8 cellular contexts compared by ENCODE assay signal in the genomic region with DNA sequence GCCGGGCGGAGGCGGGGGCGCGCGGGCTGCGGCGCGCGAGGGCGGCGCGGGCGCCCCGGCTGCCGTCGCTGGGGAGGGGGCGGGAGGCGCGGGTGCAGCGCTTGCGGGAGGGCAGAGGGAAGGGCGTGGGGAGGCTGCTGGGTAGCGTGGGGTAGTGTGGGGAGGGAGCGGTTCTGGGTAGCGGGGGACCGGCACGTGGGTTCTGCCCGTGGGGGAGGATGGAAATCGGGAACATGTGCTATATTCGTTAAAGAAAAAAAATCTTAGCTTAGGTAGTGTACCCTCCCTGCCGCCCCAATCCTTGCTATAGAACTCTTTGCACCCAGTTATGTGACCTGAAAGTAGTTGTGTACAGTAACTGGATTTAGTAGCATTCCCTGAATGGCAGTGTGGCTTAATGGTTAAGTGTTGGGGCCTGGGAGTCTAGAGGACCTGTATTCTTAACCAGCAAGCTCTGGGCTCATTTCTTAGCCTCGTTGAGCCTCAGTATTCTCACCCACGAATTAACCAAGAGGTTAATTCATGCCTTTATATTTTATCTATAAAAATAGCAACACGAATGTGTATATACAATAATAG. TPM values are rescaled to one million over a fixed set of nuclear protein-coding genes. Genes with fewer than 3 reads are reported as not detected.
A peak's percentile ranks its signal among the peaks of the same experiment; 100 is the strongest.
DNase-seq lines count a peak whose midpoint lies in the region; ATAC-seq, FAIRE-seq and TF ChIP-seq lines count a peak whose summit lies in the region.

No MANE protein-coding gene starts in this region.

- H3K9ac ChIP-seq in HepG2 (ENCODE audit: insufficient read depth, low read depth, low read length): peak overlapping the region; percentile 78

- no peak for TF ChIP-seq POLR2A in body of pancreas (IDR thresholded peaks at IDR 0.05)
- no peak for TF ChIP-seq POLR2A in HepG2 (IDR thresholded peaks at IDR 0.05; ENCODE audit: insufficient read depth in 1 of 2, low read depth in 2 of 2, low read length in 2 of 2)

- H4K20me1 ChIP-seq in HepG2 (ENCODE audit: insufficient read depth, low read length): peaks cover 17% of the 10 kb centered on the region; the same call in 1 of the 2 replicates

- H3K36me3 ChIP-seq in H7 (replicated peaks; ENCODE audit: control insufficient read depth, insufficient read depth, low read length) (no peaks in the 10 kb centered on the region), SJSA1 (peaks cover 12% of the 10 kb centered on the region), body of pancreas (replicated peaks in 1 of 2; ENCODE audit: insufficient read depth in 1 of 2, low read depth in 2 of 2) (no peaks in the 10 kb centered on the region), HepG2 (replicated peaks in 1 of 2; ENCODE audit: control insufficient read depth in 1 of 2, insufficient read depth in 2 of 2, low read length in 2 of 2) (no peaks in the 10 kb centered on the region)

- H2AFZ ChIP-seq in HepG2 (ENCODE audit: low read length): no peak overlapping the region

- 0 out of 2 replicates have a peak, but pooled peaks cover 2% of the 10 kb centered on the region for H3K9me3 ChIP-seq in SJSA1 (replicated peaks)
- H3K9me3 ChIP-seq in body of pancreas: no peaks in the 10 kb centered on the region
- H3K9me3 ChIP-seq in HepG2 (ENCODE audit: low read length): no peaks in the 10 kb centered on the region

- ATAC-seq in body of pancreas: no peak
- no peak for ATAC-seq in HepG2

- in situ Hi-C loops in HepG2 (cut with HindIII; ENCODE audit: extremely low pct_ligation_motif_present, low pct_unique_long_range_greater_than_20kb): no loop called here

- 0 out of 2 replicates have a peak, but pooled peaks have one; percentile 8 for TF ChIP-seq RAD21 in HepG2 (CRISPR knock-in tag; IDR thresholded peaks at IDR 0.05)

- H3K4me3 ChIP-seq in AG09309 (ENCODE audit: control insufficient read depth, low read depth, low read length) (peak overlapping the region; percentile 78), H7 (ENCODE audit: insufficient read depth, low read depth, low read length) (peak overlapping the region; percentile 74), SJSA1 (peak overlapping the region; percentile 100), body of pancreas (peak overlapping the region in 1 of 2 donors; percentile 25), HepG2 (replicated peaks in 1 of 3; ENCODE audit: insufficient read depth in 1 of 3, low read depth in 2 of 3, low read length in 3 of 3) (peak overlapping the region; percentile 67 to 95 (median 77))

- H3K4me2 ChIP-seq in HepG2 (ENCODE audit: low read depth, low read length): peak overlapping the region; percentile 97

- TF ChIP-seq EP300 in HepG2 (IDR thresholded peaks at IDR 0.05; ENCODE audit: low read depth in 2 of 2, low read length in 2 of 2) (no peak), HepG2 (CRISPR knock-in tag; IDR thresholded peaks at IDR 0.05; ENCODE audit: borderline replicate concordance) (no peak)

- intact Hi-C loops in body of pancreas (cut with DNase I) (no loop called here), HepG2 (cut with micrococcal nuclease; ENCODE audit: unreplicated experiment) (no loop called here)

- H3K27ac ChIP-seq in SJSA1 (no peak overlapping the region), body of pancreas (peak overlapping the region in 3 of 4 donors; percentile 7 to 84 (median 50)), HepG2 (ENCODE audit: extremely low read length, insufficient read depth, low read length) (peak overlapping the region; percentile 49)

- DNase-seq in AG09309 (ENCODE audit: low read depth): no peak
- DNase-seq in H7: peak; percentile 85
- DNase-seq in SJSA1 (ENCODE audit: low read depth in 1 of 2, low spot score in 2 of 2): peak in 1 of 2 experiments; percentile 12
- peak; percentile 16 to 31 (median 20) for DNase-seq in body of pancreas
- DNase-seq in HepG2 (ENCODE audit: low spot score): no peak
- peak; percentile 53 for DNase-seq in stimulated activated CD4-positive, alpha-beta T cell treated with anti-CD3 and anti-CD28 coated beads, Interleukin-4, amount 100 ng/mL, for 24 hours
- DNase-seq in NCI-H1436 treated with DMSO at 0.1 percent for 48 hours (lab: John Stamatoyannopoulos, UW): no peak
- DNase-seq in SIG-M5 treated with dmso at 0.1 percent for 504 hours (lab: John Stamatoyannopoulos, UW; ENCODE audit: unreplicated experiment): no peak

- POLR2A ChIA-PET in HepG2 (lab: Yijun Ruan, JAX): interaction anchor here (1.7 kb wide), 1 partner anchor 13 kb away, joined by 4 read pairs; no protein-coding TSS in a partner anchor

- peaks cover 8% of the 10 kb centered on the region; the same call in 1 of the 2 replicates for H3K4me1 ChIP-seq in SJSA1 (replicated peaks)
- H3K4me1 ChIP-seq in body of pancreas: peaks cover 39% of the 10 kb centered on the region
- H3K4me1 ChIP-seq in HepG2 (ENCODE audit: insufficient read depth, low read length): peaks cover 33% of the 10 kb centered on the region

- CTCF ChIA-PET in HepG2 (lab: Yijun Ruan, JAX; ENCODE audit: low intra/inter-chr PET ratio, low total read pairs): no interaction called here

- H3K79me2 ChIP-seq in HepG2 (ENCODE audit: insufficient read depth, low read length): peaks cover 39% of the 10 kb centered on the region

- TSS peak; percentile 61 for BruUV-seq in HepG2 (replicated peaks; lab: Mats Ljungman, UMichigan)

- FAIRE-seq in HepG2 (lab: Jason Lieb, UNC): no peak

- 2 to 5% methylated on average over 13 to 26 of the region's 35 CpGs for WGBS in body of pancreas, 2 donors
- 4% methylated on average over 13 of the region's 35 CpGs for WGBS in HepG2 (ENCODE audit: low lambda C conversion rate)

- TF ChIP-seq CTCF in AG09309 (IDR thresholded peaks at IDR 0.05; ENCODE audit: control insufficient read depth, insufficient read depth, low read depth, low read length, missing control alignments) (no peak), body of pancreas (IDR thresholded peaks at IDR 0.05) (no peak), HepG2 (CRISPR knock-in tag; IDR thresholded peaks at IDR 0.05) (no peak)

- H3K27me3 ChIP-seq in H7 (ENCODE audit: control insufficient read depth, insufficient read depth, low read length) (no peaks in the 10 kb centered on the region), SJSA1 (replicated peaks) (no peaks in the 10 kb centered on the region), body of pancreas (no peaks in the 10 kb centered on the region), HepG2 (ENCODE audit: control insufficient read depth in 1 of 2, insufficient read depth in 2 of 2, low read length in 2 of 2) (peaks cover 0 to under 1% of the 10 kb centered on the region in 2 experiments; a peak in 1 of 5 replicates)

RNA-seq across cellular contexts. Expression of a gene that starts 0.6 kb away (rescaled TPM):
- 23.8 and 39.1 TPM in 2 replicates for total RNA-seq in H7 (2014; rRNA removed; shearing (Covaris generic))
- 23.7 and 43.1 TPM in 2 replicates for total RNA-seq in SJSA1 (2014; rRNA removed; shearing (Covaris generic))
- total RNA-seq in body of pancreas: 10 to 100 TPM; 14.5 to 17.1 TPM
- 41.5 and 56.5 TPM in 2 replicates for total RNA-seq in HepG2 (2016; rRNA removed; fragmentation: Illumina TruSeq; extraction: Trizol)
- 21.9 and 22.8 TPM in 2 replicates for total RNA-seq in HepG2 (2016; cell fraction: cytosol; rRNA removed; fragmentation: Illumina TruSeq; extraction: Trizol; ENCODE audit: low read depth)
- total RNA-seq in HepG2 (2016; cell fraction: insoluble cytoplasmic fraction; rRNA removed; fragmentation: Illumina TruSeq; extraction: Trizol): 43.2 and 59.4 TPM in 2 replicates
- total RNA-seq in HepG2 (2016; cell fraction: membrane; rRNA removed; fragmentation: Illumina TruSeq; extraction: Trizol): 33.4 and 37.3 TPM in 2 replicates
- total RNA-seq in HepG2 (2016; cell fraction: nucleus; rRNA removed; fragmentation: Illumina TruSeq; extraction: Trizol): 29.0 and 30.5 TPM in 2 replicates
- 11.1 and 13.7 TPM in 2 replicates for polyA plus RNA-seq in HepG2 (2011; rRNA removed)
- polyA plus RNA-seq in HepG2 (2011; cell fraction: cytosol; rRNA removed): 7.5 and 9.3 TPM in 2 replicates
- polyA plus RNA-seq in HepG2 (2011; cell fraction: nucleus; rRNA removed): 8.0 and 8.3 TPM in 2 replicates
- polyA plus RNA-seq in HepG2 (2012): 21.0 and 21.9 TPM in 2 replicates
- polyA plus RNA-seq in HepG2 (2016; cell fraction: cytosol; fragmentation: Illumina TruSeq; extraction: Trizol; ENCODE audit: low read depth): 11.5 and 14.3 TPM in 2 replicates
- polyA plus RNA-seq in HepG2 (2016; cell fraction: insoluble cytoplasmic fraction; fragmentation: Illumina TruSeq; extraction: Trizol; ENCODE audit: low read depth): 46.9 and 47.4 TPM in 2 replicates
- polyA plus RNA-seq in HepG2 (2016; cell fraction: membrane; fragmentation: Illumina TruSeq; extraction: Trizol; ENCODE audit: low read depth): 18.7 and 20.4 TPM in 2 replicates
- polyA plus RNA-seq in HepG2 (2016; cell fraction: nucleus; fragmentation: Illumina TruSeq; extraction: Trizol; ENCODE audit: insufficient read depth, low read depth): 27.9 and 30.3 TPM in 2 replicates
- polyA minus RNA-seq in HepG2 (2011; rRNA and poly(A)+ RNA removed; ENCODE audit: low replicate concordance): 24.6 and 51.3 TPM in 2 replicates
- polyA minus RNA-seq in HepG2 (2011; cell fraction: cytosol; rRNA and poly(A)+ RNA removed): 19.4 and 23.3 TPM in 2 replicates
- 26.1 and 38.8 TPM in 2 replicates for polyA minus RNA-seq in HepG2 (2011; cell fraction: nucleus; rRNA and poly(A)+ RNA removed)

RNA-seq across cellular contexts. Expression of a gene that starts 48.1 kb away (rescaled TPM):
- not detected in 2 replicates for total RNA-seq in H7 (2014; rRNA removed; shearing (Covaris generic))
- not detected in 2 replicates for total RNA-seq in SJSA1 (2014; rRNA removed; shearing (Covaris generic))
- total RNA-seq in body of pancreas (1 to 10 TPM in 1 of 2 donors, under 1 TPM in 1; 0.33 to 2.1 TPM), HepG2 (2016; rRNA removed; fragmentation: Illumina TruSeq; extraction: Trizol) (not detected in 2 replicates)
- not detected in 2 replicates for total RNA-seq in HepG2 (2016; cell fraction: cytosol; rRNA removed; fragmentation: Illumina TruSeq; extraction: Trizol; ENCODE audit: low read depth)
- not detected in 2 replicates for total RNA-seq in HepG2 (2016; cell fraction: insoluble cytoplasmic fraction; rRNA removed; fragmentation: Illumina TruSeq; extraction: Trizol)
- not detected in 2 replicates for total RNA-seq in HepG2 (2016; cell fraction: membrane; rRNA removed; fragmentation: Illumina TruSeq; extraction: Trizol)
- not detected in 2 replicates for total RNA-seq in HepG2 (2016; cell fraction: nucleus; rRNA removed; fragmentation: Illumina TruSeq; extraction: Trizol)
- polyA plus RNA-seq in HepG2 (2011; rRNA removed): not detected in 2 replicates
- not detected in 2 replicates for polyA plus RNA-seq in HepG2 (2011; cell fraction: cytosol; rRNA removed)
- polyA plus RNA-seq in HepG2 (2011; cell fraction: nucleus; rRNA removed): not detected in 2 replicates
- not detected in 2 replicates for polyA plus RNA-seq in HepG2 (2012)
- not detected in 2 replicates for polyA plus RNA-seq in HepG2 (2016; cell fraction: cytosol; fragmentation: Illumina TruSeq; extraction: Trizol; ENCODE audit: low read depth)
- polyA plus RNA-seq in HepG2 (2016; cell fraction: insoluble cytoplasmic fraction; fragmentation: Illumina TruSeq; extraction: Trizol; ENCODE audit: low read depth): not detected in 2 replicates
- polyA plus RNA-seq in HepG2 (2016; cell fraction: membrane; fragmentation: Illumina TruSeq; extraction: Trizol; ENCODE audit: low read depth): not detected in 2 replicates
- not detected in 2 replicates for polyA plus RNA-seq in HepG2 (2016; cell fraction: nucleus; fragmentation: Illumina TruSeq; extraction: Trizol; ENCODE audit: insufficient read depth, low read depth)
- 0.19 TPM in 1 of 2 replicates, not detected in the other for polyA minus RNA-seq in HepG2 (2011; rRNA and poly(A)+ RNA removed; ENCODE audit: low replicate concordance)
- polyA minus RNA-seq in HepG2 (2011; cell fraction: cytosol; rRNA and poly(A)+ RNA removed): not detected in 2 replicates
- not detected in 2 replicates for polyA minus RNA-seq in HepG2 (2011; cell fraction: nucleus; rRNA and poly(A)+ RNA removed)

Comparison
In these comparisons a context has a peak if more than half of its experiments do, and no peak if none do; other contexts are left out.
1. DNase-seq: peak in H7 (single experiment), body of pancreas (4 of 4) and stimulated activated CD4-positive, alpha-beta T cell treated with anti-CD3 and anti-CD28 coated beads, Interleukin-4, amount 100 ng/mL, for 24 hours (single experiment); none in AG09309 (single experiment), HepG2 (single experiment), NCI-H1436 treated with DMSO at 0.1 percent for 48 hours (single experiment) and SIG-M5 treated with dmso at 0.1 percent for 504 hours (single experiment).